16 cellular contexts compared by ENCODE assay signal in the genomic region with DNA sequence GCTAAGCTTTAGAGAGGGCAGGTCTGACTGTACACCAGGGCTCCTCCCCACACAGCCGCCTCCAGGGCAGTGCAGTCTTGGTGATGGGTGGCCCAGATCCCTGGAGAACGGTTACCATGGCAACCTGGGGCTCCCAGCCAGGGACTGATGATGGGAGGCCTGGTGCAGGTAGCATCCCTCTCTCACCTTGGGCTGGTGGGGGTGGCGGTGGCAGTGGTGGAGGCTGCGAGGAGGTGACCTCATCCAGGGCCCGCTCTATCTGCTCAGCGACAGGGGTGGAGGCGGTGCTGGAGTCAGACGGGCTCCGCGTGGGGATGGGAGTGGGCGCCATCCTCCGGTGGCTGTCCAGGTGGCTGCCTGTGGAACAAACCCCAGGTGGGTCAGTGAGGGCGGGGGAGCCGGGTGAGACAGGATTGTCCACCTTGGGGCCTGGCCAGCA. TPM values are rescaled to one million over a fixed set of nuclear protein-coding genes. Genes with fewer than 3 reads are reported as not detected.
DNase-seq lines count a peak whose midpoint lies in the region; FAIRE-seq and TF ChIP-seq lines count a peak whose summit lies in the region.
"Had no signal": no experiment of that assay in that cellular context is flagged by ENCODE, and none has a peak within 500 bp of the region (broad histone marks: within the 10 kb centered on the region; RNA-seq: fewer than 3 reads in every experiment).

No MANE protein-coding gene starts in this region.

- no peak for TF ChIP-seq POLR2A in GM12892 (IDR thresholded peaks at IDR 0.05; ENCODE audit: low read depth, low read length)

- no peak overlapping the region for H2AFZ ChIP-seq in GM23248

- in situ Hi-C loops in GM23248 (cut with MboI), result loop anchor here (10.0 kb wide), 1 partner anchor 64 kb away; no protein-coding TSS in a partner anchor

- no peak overlapping the region for H3K9ac ChIP-seq in GM23248

- no peaks in the 10 kb centered on the region for H3K27me3 ChIP-seq in GM23248 (replicated peaks; ENCODE audit: insufficient read depth)
- H3K27me3 ChIP-seq: SJCRH30 had no signal

- peaks cover 19% of the 10 kb centered on the region for H3K36me3 ChIP-seq in GM23248 (ENCODE audit: low read depth)

- H3K4me2 ChIP-seq in GM23248 (ENCODE audit: unreplicated experiment), result no peak overlapping the region

- no peak for FAIRE-seq in GM12892 (lab: Jason Lieb, UNC)
- FAIRE-seq: GM18507 had no signal

- H3K4me1 ChIP-seq in GM23248 (ENCODE audit: insufficient read depth), result 0 out of 2 replicates have a peak, but pooled peaks cover 10% of the 10 kb centered on the region
- H3K4me1 ChIP-seq: SJCRH30 had no signal

- H3K4me3 ChIP-seq in GM23248, result no peak overlapping the region
- H3K4me3 ChIP-seq: SJCRH30, skin epidermis had no signal

- H3K9me3 ChIP-seq in GM23248 (ENCODE audit: low read depth), result no peaks in the 10 kb centered on the region
- H3K9me3 ChIP-seq: SJCRH30 had no signal

- H3F3A ChIP-seq in GM23248 (ENCODE audit: insufficient read depth), result peaks cover 35% of the 10 kb centered on the region

- DNase-seq in AG08396 (ENCODE audit: low spot score) (peak; percentile 60), GM23248 (peak; percentile 70), amniotic epithelial cell (ENCODE audit: low read depth) (peak; percentile 40), left kidney (ENCODE audit: low read depth, low spot score) (peak; percentile 68), NCI-H510A treated with DMSO at 0.1 percent for 48 hours (lab: John Stamatoyannopoulos, UW) (no peak), GOT3 (lab: John Stamatoyannopoulos, UW) (no peak), GM12892 (ENCODE audit: insufficient read length) (no peak), HuH-7 (ENCODE audit: low spot score) (no peak)
- DNase-seq: activated CD8-positive, alpha-beta memory T cell treated with anti-CD3 and anti-CD28 coated beads, Interleukin-2, amount 50 U/mL, for 48 hours; effector CD8-positive, alpha-beta T cell; GF-D8; left colon; NCI-H1092 treated with DMSO at 0.1 percent for 48 hours; SJCRH30 had no signal

- WGBS in GM23248 (ENCODE audit: low coverage in 1 of 2, low lambda C conversion rate in 2 of 2, missing lambda C conversion rate in 2 of 2), 2 experiments, result 75 to 76% methylated on average over 10 to 14 of the region's 14 CpGs

- H3K79me2 ChIP-seq in GM23248 (ENCODE audit: insufficient read depth), result peaks cover 24% of the 10 kb centered on the region

- no peaks in the 10 kb centered on the region for H3K9me2 ChIP-seq in GM23248 (ENCODE audit: insufficient read depth)

- H4K20me1 ChIP-seq in GM23248 (ENCODE audit: insufficient read depth), result 0 out of 2 replicates have a peak, but pooled peaks cover 13% of the 10 kb centered on the region

- H3K27ac ChIP-seq in GM23248, result no peak overlapping the region
- H3K27ac ChIP-seq: SJCRH30 had no signal

RNA-seq across cellular contexts. Expression of a gene that starts 12.3 kb away (rescaled TPM):
- 23.9 and 24.8 TPM in 2 replicates for total RNA-seq in GM23248 (2014; rRNA removed; shearing (Covaris generic))
- polyA plus RNA-seq in GM23248 (2016; fragmentation: Nextera tagmentation; extraction: Ambion mirVana), result 10.5 and 11.1 TPM in 2 replicates
- polyA plus RNA-seq in GM12892 (2012; ENCODE audit: missing spikeins), result 0.34 TPM

RNA-seq across cellular contexts. Expression of a gene that starts 14.5 kb away (rescaled TPM):
- total RNA-seq in GM23248 (2014; rRNA removed; shearing (Covaris generic)), result 224 and 257 TPM in 2 replicates
- polyA plus RNA-seq in GM23248 (2016; fragmentation: Nextera tagmentation; extraction: Ambion mirVana), result 160 and 163 TPM in 2 replicates
- 6.8 TPM for polyA plus RNA-seq in GM12892 (2012; ENCODE audit: missing spikeins)

RNA-seq across cellular contexts. Expression of a gene that starts 32.5 kb away (rescaled TPM):
- 17.3 and 30.4 TPM in 2 replicates for total RNA-seq in GM23248 (2014; rRNA removed; shearing (Covaris generic))
- polyA plus RNA-seq in GM23248 (2016; fragmentation: Nextera tagmentation; extraction: Ambion mirVana), result 7.7 and 13.5 TPM in 2 replicates
- 26.9 TPM for polyA plus RNA-seq in GM12892 (2012; ENCODE audit: missing spikeins)

RNA-seq across cellular contexts. Expression of a gene that starts 38.5 kb away (rescaled TPM):
- 320 and 357 TPM in 2 replicates for total RNA-seq in GM23248 (2014; rRNA removed; shearing (Covaris generic))
- 551 and 556 TPM in 2 replicates for polyA plus RNA-seq in GM23248 (2016; fragmentation: Nextera tagmentation; extraction: Ambion mirVana)
- polyA plus RNA-seq in GM12892 (2012; ENCODE audit: missing spikeins), result 12.2 TPM

RNA-seq across cellular contexts. Expression of a gene that starts 49.6 kb away (rescaled TPM):
- total RNA-seq in GM23248 (2014; rRNA removed; shearing (Covaris generic)), result 0.43 and 1.3 TPM in 2 replicates
- polyA plus RNA-seq in GM23248 (2016; fragmentation: Nextera tagmentation; extraction: Ambion mirVana), result 1.2 and 1.8 TPM in 2 replicates
- 0.74 TPM for polyA plus RNA-seq in GM12892 (2012; ENCODE audit: missing spikeins)

Comparison
In these comparisons a context has a peak if more than half of its experiments do, and no peak if none do; other contexts are left out.
1. DNase-seq: peak in AG08396 (single experiment), GM23248 (single experiment), amniotic epithelial cell (single experiment) and left kidney (single experiment); none in NCI-H510A treated with DMSO at 0.1 percent for 48 hours (single experiment), GOT3 (single experiment), GM12892 (single experiment) and HuH-7 (single experiment).